ENCODE assay signal across 8 cellular contexts in genomic region chr11:76782526-76783293, GRCh38. TPM values are rescaled to one million over a fixed set of nuclear protein-coding genes. Genes with fewer than 3 reads are reported as not detected.
DNase-seq lines count a peak whose midpoint lies in the region; ATAC-seq and TF ChIP-seq lines count a peak whose summit lies in the region.

No MANE protein-coding gene starts in this region.

- WGBS in testis, 2 donors: 0 to 1% methylated on average over 12 to 33 of the region's 38 CpGs

- H3K4me3 ChIP-seq in fibroblast of pulmonary artery (replicated peaks; ENCODE audit: low read depth, low read length): peak overlapping the region; percentile 82
- peak overlapping the region; percentile 80 to 92 for H3K4me3 ChIP-seq in testis

- H3K4me1 ChIP-seq in testis: peaks cover 14% of the 10 kb centered on the region

- TF ChIP-seq CTCF in fibroblast of pulmonary artery (IDR thresholded peaks at IDR 0.05; ENCODE audit: low read length, missing control alignments) (no peak), testis (IDR thresholded peaks at IDR 0.05) (no peak)

- peaks cover 67 to 85% (median 73%) of the 10 kb centered on the region in 3 donors for H3K27me3 Mint-ChIP-seq in naive B cell

- H3K9me3 Mint-ChIP-seq in naive B cell: peaks cover 6 to 15% (median 12%) of the 10 kb centered on the region in 7 donors

- no peak for TF ChIP-seq POLR2A in testis (IDR thresholded peaks at IDR 0.05)

- H3K27ac ChIP-seq in testis: peak overlapping the region in 1 of 2 donors; percentile 93

- H3K27ac Mint-ChIP-seq in naive B cell: no peak overlapping the region

- peaks cover 6 to 9% (median 7%) of the 10 kb centered on the region in 3 donors for H3K4me1 Mint-ChIP-seq in naive B cell

- H3K27me3 ChIP-seq in testis: no peaks in the 10 kb centered on the region

- peak overlapping the region; percentile 43 to 89 (median 76) for H3K4me3 Mint-ChIP-seq in naive B cell

- peaks cover 15 to 20% of the 10 kb centered on the region in 2 donors for H3K36me3 Mint-ChIP-seq in naive B cell

- ATAC-seq in HG02642 (IDR thresholded peaks at IDR 0.05; ENCODE audit: poor library complexity, unreplicated experiment) (peak; percentile 52), naive B cell (ENCODE audit: low read depth in 2 of 2) (peak; percentile 45 to 47), HG02798 (IDR thresholded peaks at IDR 0.05; ENCODE audit: poor library complexity, unreplicated experiment) (no peak)

- DNase-seq in COLO668 (lab: John Stamatoyannopoulos, UW; ENCODE audit: unreplicated experiment) (peak; percentile 75), NCI-H510A treated with DMSO at 0.1 percent for 48 hours (lab: John Stamatoyannopoulos, UW) (peak; percentile 80), fibroblast of pulmonary artery (ENCODE audit: low read depth) (peak; percentile 94), naive B cell (no peak), testis (peak; percentile 92)
- peak; percentile 77 to 83 for DNase-seq in activated T-cell treated with anti-CD3 and anti-CD28 coated beads, Interleukin-2, amount 50 U/mL, for 48 hours

- no peaks in the 10 kb centered on the region for H3K9me3 ChIP-seq in testis

- no peaks in the 10 kb centered on the region for H3K36me3 ChIP-seq in testis (ENCODE audit: low read depth, missing control alignments)

- intact Hi-C loops in testis (cut with DNase I; ENCODE audit: low total_unique reads): no loop called here

RNA-seq across cellular contexts. Expression of gene TSKU, which starts 0.4 kb away (rescaled TPM):
- polyA plus RNA-seq in naive B cell (ENCODE audit: low read depth in 6 of 6) (not detected), testis (ENCODE audit: insufficient read depth, low read depth, low replicate concordance) (25.9 TPM)
- total RNA-seq in testis: 10 to 100 TPM; 17.1 to 30.2 TPM

Comparison
In these comparisons a context has a peak if more than half of its experiments do, and no peak if none do; other contexts are left out.
1. RNA of gene TSKU, which starts 0.4 kb away (polyA plus RNA-seq): 25.9 TPM in testis (single experiment); not detected in naive B cell; every median in the first group is over 10 times any median in the second.